In the genomic region with DNA sequence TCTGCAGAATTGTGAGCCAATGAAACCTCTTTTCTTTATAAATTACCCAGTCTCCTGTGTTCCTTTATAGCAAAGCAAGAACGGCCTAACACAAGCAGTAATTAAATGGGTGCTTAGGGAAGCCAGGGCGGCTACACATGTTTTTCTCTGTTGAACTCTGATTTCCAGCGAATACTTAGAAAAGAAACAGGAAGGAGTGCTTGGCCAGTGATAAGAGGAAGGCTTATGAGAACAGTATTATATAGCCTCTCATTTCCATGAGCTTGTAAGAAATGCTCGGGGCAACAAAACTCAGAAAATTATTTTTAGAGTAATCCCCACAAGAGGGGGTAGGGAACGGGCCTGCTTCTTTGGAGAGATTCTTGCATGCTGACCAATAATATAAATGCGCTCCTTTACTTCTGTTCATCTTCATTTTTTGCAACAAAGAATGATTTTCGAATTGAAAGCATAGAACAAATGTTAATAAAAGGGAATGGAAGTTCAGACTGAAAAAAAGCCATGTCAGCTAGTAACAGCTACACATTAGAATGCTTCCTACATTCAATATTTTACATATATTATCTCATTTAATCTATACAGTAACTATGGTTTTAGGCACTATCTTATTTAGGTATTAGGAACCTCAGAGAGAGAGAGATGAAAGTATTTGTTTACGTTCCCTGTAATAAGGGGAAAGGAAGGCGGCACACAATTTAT, we compare ENCODE assay signal across 19 cellular contexts. TPM values are rescaled to one million over a fixed set of nuclear protein-coding genes. Genes with fewer than 3 reads are reported as not detected.
"Had no signal": no experiment of that assay in that cellular context is flagged by ENCODE, and none has a peak within 500 bp of the region (broad histone marks: within the 10 kb centered on the region; RNA-seq: fewer than 3 reads in every experiment).

No MANE protein-coding gene starts in this region.

- DNase-seq: activated CD4-positive, alpha-beta T cell treated with anti-CD3 and anti-CD28 coated beads, Interleukin-2, amount 50 U/mL, for 4 hours; activated CD4-positive, CD25-positive, alpha-beta regulatory T cell treated with anti-CD3 and anti-CD28 coated beads, Interleukin-2, amount 50 U/mL, for 72 hours; activated CD8-positive, alpha-beta memory T cell treated with anti-CD3 and anti-CD28 coated beads, Interleukin-2, amount 10 ng/mL, durations not matched to agents 7 days and 5 days; activated effector memory CD4-positive, alpha-beta T cell treated with Interleukin-2 at 50 U/mL for 16 hours; activated T-cell treated with anti-CD3 and anti-CD28 coated beads, Interleukin-2, amount 50 U/mL, for 24 hours; amniotic stem cell; body of pancreas; foreskin fibroblast; left lung; mesendoderm; nephron progenitor cell; stimulated activated CD4-positive, alpha-beta T cell treated with anti-CD3 and anti-CD28 coated beads, Interleukin-4, amount 100 ng/mL, for 1 hour; stimulated activated CD8-positive, alpha-beta memory T cell treated with anti-CD3 and anti-CD28 coated beads, Interleukin-4, amount 100 ng/mL, for 48 hours; stimulated activated naive CD8-positive, alpha-beta T cell treated with anti-CD3 and anti-CD28 coated beads, Interleukin-15, Interleukin-2, amounts not matched to agents 100 U/mL and 50 U/mL, for 24 hours; upper lobe of left lung had no signal

- H3K4me1 ChIP-seq: body of pancreas, esophagus muscularis mucosa, left lung had no signal

- H3K4me3 ChIP-seq: body of pancreas, esophagus muscularis mucosa, left lung, upper lobe of left lung had no signal

- ATAC-seq: activated CD8-positive, alpha-beta memory T cell treated with anti-CD3 and anti-CD28 coated beads, Interleukin-2, amount 10 ng/mL, durations not matched to agents 7 days and 5 days; activated naive CD4-positive, alpha-beta T cell treated with anti-CD3 and anti-CD28 coated beads, Interleukin-2, amount 50 U/mL, for 72 hours; body of pancreas; left lung; stimulated activated naive CD8-positive, alpha-beta T cell treated with anti-CD3 and anti-CD28 coated beads, Interleukin-15, Interleukin-2, amounts not matched to agents 100 U/mL and 50 U/mL, for 24 hours had no signal

- H3K27me3 ChIP-seq: body of pancreas, esophagus muscularis mucosa, left lung, upper lobe of left lung had no signal

- FAIRE-seq: keratinocyte had no signal

- H3K36me3 ChIP-seq: esophagus muscularis mucosa, left lung, upper lobe of left lung had no signal

- H3K9me3 ChIP-seq: body of pancreas, esophagus muscularis mucosa, left lung, upper lobe of left lung had no signal

- H3K27ac ChIP-seq: body of pancreas, esophagus muscularis mucosa, left lung, upper lobe of left lung had no signal

RNA-seq across cellular contexts. Expression of a gene that starts 49.7 kb away (rescaled TPM):
- total RNA-seq: activated CD8-positive, alpha-beta memory T cell treated with anti-CD3 and anti-CD28 coated beads, Interleukin-2, amount 10 ng/mL, durations not matched to agents 7 days and 5 days; activated naive CD4-positive, alpha-beta T cell treated with anti-CD3 and anti-CD28 coated beads, Interleukin-2, amount 50 U/mL, for 72 hours; T-helper 1 cell treated with Interleukin-12 subunit alpha and Interleukin-12 subunit beta and Interleukin-4 antibody, amounts not matched to agents 30 ng/mL and 1 ng/mL, for 36 hours had no signal
- polyA plus RNA-seq: keratinocyte had no signal
